Comparison of ENCODE assay signal across 9 cellular contexts in the genomic region with DNA sequence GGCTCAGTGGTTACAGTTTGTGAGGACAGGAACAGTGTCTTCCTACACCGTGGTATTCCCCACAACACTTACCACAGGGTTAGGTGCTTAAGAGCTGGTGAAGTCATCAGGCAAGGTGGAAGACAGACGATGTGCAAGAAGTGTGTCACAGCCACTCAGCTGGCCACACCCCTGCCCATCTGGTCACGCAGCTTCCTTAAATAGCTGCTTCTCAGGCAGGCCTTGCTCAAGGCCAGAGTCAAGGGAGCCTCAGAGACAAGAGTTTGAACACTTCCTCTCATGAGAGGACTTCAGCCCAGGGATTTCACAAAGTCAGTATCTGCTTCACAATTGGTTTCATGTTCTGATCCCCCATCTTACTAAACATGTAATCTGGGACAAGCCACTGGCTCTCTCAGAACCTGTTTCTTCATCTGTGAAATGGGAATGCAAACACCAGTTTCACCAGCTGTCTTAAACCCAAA.
DNase-seq lines count a peak whose midpoint lies in the region; ATAC-seq, FAIRE-seq and TF ChIP-seq lines count a peak whose summit lies in the region.
"Had no signal": no experiment of that assay in that cellular context is flagged by ENCODE, and none has a peak within 500 bp of the region (broad histone marks: within the 10 kb centered on the region; RNA-seq: fewer than 3 reads in every experiment).

No MANE protein-coding gene starts in this region.

- no peak overlapping the region for H3K4me3 ChIP-seq in kidney (ENCODE audit: low read length in 2 of 2)

- no peak overlapping the region for H3K4me3 Mint-ChIP-seq in T-helper 2 cell treated with Interferon-gamma antibody and Interleukin-4, amounts not matched to agents 5 μg/mL and 100 μg/mL, for 36 hours
- H3K4me3 Mint-ChIP-seq: activated naive CD8-positive, alpha-beta T cell had no signal

- H3K27ac Mint-ChIP-seq in T-helper 2 cell treated with Interferon-gamma antibody and Interleukin-4, amounts not matched to agents 5 μg/mL and 100 μg/mL, for 36 hours = peak overlapping the region; percentile 67
- H3K27ac Mint-ChIP-seq: activated naive CD8-positive, alpha-beta T cell had no signal

- no peaks in the 10 kb centered on the region for H3K27me3 Mint-ChIP-seq in T-helper 2 cell treated with Interferon-gamma antibody and Interleukin-4, amounts not matched to agents 5 μg/mL and 100 μg/mL, for 36 hours (ENCODE audit: low read depth)
- H3K27me3 Mint-ChIP-seq: activated naive CD8-positive, alpha-beta T cell had no signal

- peaks cover 9% of the 10 kb centered on the region for H3K4me1 Mint-ChIP-seq in T-helper 2 cell treated with Interferon-gamma antibody and Interleukin-4, amounts not matched to agents 5 μg/mL and 100 μg/mL, for 36 hours (ENCODE audit: low read depth)

- H3K4me1 ChIP-seq in kidney (ENCODE audit: control insufficient read depth in 1 of 2, insufficient read depth in 1 of 2, low read depth in 1 of 2, low read length in 2 of 2) = peaks cover 5% of the 10 kb centered on the region in 2 donors

- H3K9ac ChIP-seq in kidney (ENCODE audit: low read length in 2 of 2) = no peak overlapping the region

- FAIRE-seq in kidney (lab: Jason Lieb, UNC) = no peak

- no peak overlapping the region for H3K27ac ChIP-seq in kidney (ENCODE audit: low read depth in 2 of 2, low read length in 2 of 2)

- ATAC-seq in GM19372 (IDR thresholded peaks at IDR 0.05; ENCODE audit: low read depth, unreplicated experiment) (peak; percentile 97), HG03175 (IDR thresholded peaks at IDR 0.05; ENCODE audit: unreplicated experiment) (peak; percentile 92)

- intact Hi-C loops in kidney (cut with DNase I) = no loop called here

- no peaks in the 10 kb centered on the region for H3K9me3 Mint-ChIP-seq in T-helper 2 cell treated with Interferon-gamma antibody and Interleukin-4, amounts not matched to agents 5 μg/mL and 100 μg/mL, for 36 hours

- TF ChIP-seq CTCF in kidney (IDR thresholded peaks at IDR 0.05; ENCODE audit: borderline replicate concordance, extremely low read depth, insufficient read depth) = no peak

- no peaks in the 10 kb centered on the region for H3K36me3 ChIP-seq in kidney (ENCODE audit: control insufficient read depth in 1 of 2, insufficient read depth in 2 of 2, low read length in 2 of 2)

- peaks cover 4% of the 10 kb centered on the region for H3K36me3 Mint-ChIP-seq in T-helper 2 cell treated with Interferon-gamma antibody and Interleukin-4, amounts not matched to agents 5 μg/mL and 100 μg/mL, for 36 hours (ENCODE audit: low read depth)
- H3K36me3 Mint-ChIP-seq: activated naive CD8-positive, alpha-beta T cell had no signal

- H3K9me3 ChIP-seq in kidney (ENCODE audit: control insufficient read depth in 1 of 2, low read length in 2 of 2) = no peaks in the 10 kb centered on the region

- DNase-seq in DMS53 (lab: John Stamatoyannopoulos, UW) = peak; percentile 91
- DNase-seq in T-helper 2 cell treated with Interferon-gamma antibody and Interleukin-4, amounts not matched to agents 5 μg/mL and 100 μg/mL, for 36 hours (ENCODE audit: low spot score) = peak; percentile 9
- DNase-seq in kidney = peak; percentile 77
- DNase-seq in NCI-H345 (lab: John Stamatoyannopoulos, UW) = no peak
- no peak for DNase-seq in central memory CD4-positive, alpha-beta T cell
- DNase-seq in HuH-7 (ENCODE audit: low spot score) = no peak

Comparison
In these comparisons a context has a peak if more than half of its experiments do, and no peak if none do; other contexts are left out.
1. DNase-seq: peak in DMS53 (single experiment), T-helper 2 cell treated with Interferon-gamma antibody and Interleukin-4, amounts not matched to agents 5 μg/mL and 100 μg/mL, for 36 hours (single experiment) and kidney (single experiment); none in NCI-H345 (single experiment), central memory CD4-positive, alpha-beta T cell (single experiment) and HuH-7 (single experiment).